24 cellular contexts compared by ENCODE assay signal in the genomic region with DNA sequence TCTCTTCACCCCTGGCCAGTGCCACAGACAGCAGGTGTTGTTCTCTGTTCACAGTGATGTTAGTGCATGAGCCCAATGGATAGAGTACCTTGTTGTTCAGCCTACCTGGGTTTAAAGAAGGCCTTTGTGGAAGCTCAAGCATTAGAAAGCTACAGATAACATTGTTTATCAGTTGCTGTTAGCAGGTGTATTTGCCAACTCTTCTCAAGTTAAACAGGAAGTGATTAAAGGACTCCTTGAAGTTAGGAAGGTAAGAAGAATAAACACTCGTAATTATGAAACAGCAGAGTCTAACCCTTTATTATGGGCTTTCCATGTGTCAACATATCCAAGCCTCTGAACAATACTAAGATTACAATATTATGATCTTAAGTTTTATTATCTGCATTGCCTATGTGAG. TPM values are rescaled to one million over a fixed set of nuclear protein-coding genes. Genes with fewer than 3 reads are reported as not detected.
DNase-seq lines count a peak whose midpoint lies in the region; ATAC-seq, FAIRE-seq and TF ChIP-seq lines count a peak whose summit lies in the region.
"Had no signal": no experiment of that assay in that cellular context is flagged by ENCODE, and none has a peak within 500 bp of the region (broad histone marks: within the 10 kb centered on the region; RNA-seq: fewer than 3 reads in every experiment).

No MANE protein-coding gene starts in this region.

- intact Hi-C loops in HepG2 (cut with micrococcal nuclease; ENCODE audit: unreplicated experiment), result loop anchor here (5.0 kb wide), 1 partner anchor 57 kb away; a partner anchor contains a TSS
- intact Hi-C loops in right lobe of liver (cut with DNase I), result no loop called here
- intact Hi-C loops in tibial artery (cut with DNase I; ENCODE audit: low total_unique reads), result no loop called here

- H3K27ac ChIP-seq in HepG2 (ENCODE audit: extremely low read length, insufficient read depth, low read length) (no peak overlapping the region), right lobe of liver (no peak overlapping the region), tibial artery (no peak overlapping the region)
- H3K27ac ChIP-seq: BLaER1 treated with 17β-estradiol and CSF1 and Interleukin-3, amounts not matched to agents 10 nM and 100 nM; breast epithelium; foreskin keratinocyte; thoracic aorta had no signal

- H3K4me3 Mint-ChIP-seq in T-cell, result no peak overlapping the region
- H3K4me3 Mint-ChIP-seq: activated CD8-positive, alpha-beta memory T cell treated with anti-CD3 and anti-CD28 coated beads, Interleukin-2, amount 10 ng/mL, durations not matched to agents 7 days and 5 days; dendritic cell treated with granulocyte-macrophage colony-stimulating factor and Interleukin-4, amounts not matched to agents 40 ng/mL and 50 ng/mL, for 4 days had no signal

- no peaks in the 10 kb centered on the region for H3K9me3 Mint-ChIP-seq in T-cell
- H3K9me3 Mint-ChIP-seq: activated T-helper 2 cell treated with anti-CD3 and anti-CD28 coated beads, Interferon-gamma antibody, Interleukin-2, Interleukin-4, amounts not matched to agents 10 μg/mL and 5 μg/mL and 100 μg/mL, durations not matched to agents 14 hours and 24 hours and 36 hours; dendritic cell treated with granulocyte-macrophage colony-stimulating factor and Interleukin-4, amounts not matched to agents 40 ng/mL and 50 ng/mL, for 4 days had no signal

- no peak for TF ChIP-seq RAD21 in HepG2 (CRISPR knock-in tag; IDR thresholded peaks at IDR 0.05)

- TF ChIP-seq CTCF in HepG2 (CRISPR knock-in tag; IDR thresholded peaks at IDR 0.05), result no peak
- TF ChIP-seq CTCF in right lobe of liver (IDR thresholded peaks at IDR 0.05), result no peak
- TF ChIP-seq CTCF in tibial artery (IDR thresholded peaks at IDR 0.05), result no peak

- H2AFZ ChIP-seq in HepG2 (ENCODE audit: low read length), result no peak overlapping the region

- WGBS in HepG2 (ENCODE audit: low lambda C conversion rate), result 0% methylated on average over 1 of the region's 1 CpG
- WGBS in right lobe of liver (ENCODE audit: insufficient coverage, low coverage, low lambda C conversion rate, missing lambda C conversion rate), result 38% methylated on average over 1 of the region's 1 CpG

- TF ChIP-seq EP300 in HepG2 (IDR thresholded peaks at IDR 0.05; ENCODE audit: low read depth in 2 of 2, low read length in 2 of 2), result peak in 1 of 2 experiments; percentile 42; a peak in 2 of 4 replicates
- TF ChIP-seq EP300 in HepG2 (CRISPR knock-in tag; IDR thresholded peaks at IDR 0.05; ENCODE audit: borderline replicate concordance), result no peak

- CTCF ChIA-PET in HepG2 (lab: Yijun Ruan, JAX; ENCODE audit: low intra/inter-chr PET ratio, low total read pairs) (no interaction called here), T-cell (lab: Charles Lee) (no interaction called here)

- H3K4me2 ChIP-seq in HepG2 (ENCODE audit: low read depth, low read length), result no peak overlapping the region
- H3K4me2 ChIP-seq: BLaER1 treated with 17β-estradiol and CSF1 and Interleukin-3, amounts not matched to agents 10 nM and 100 nM had no signal

- H4K20me1 ChIP-seq in HepG2 (ENCODE audit: insufficient read depth, low read length), result no peaks in the 10 kb centered on the region; the same call in 1 of the 2 replicates
- H4K20me1 ChIP-seq: BLaER1 treated with 17β-estradiol and CSF1 and Interleukin-3, amounts not matched to agents 10 nM and 100 nM had no signal

- H3K27me3 Mint-ChIP-seq in T-cell, result peaks cover 0 to 2% of the 10 kb centered on the region in 2 donors

- H3K27me3 ChIP-seq in HepG2 (ENCODE audit: control insufficient read depth in 1 of 2, insufficient read depth in 2 of 2, low read length in 2 of 2) (peaks cover 0 to 15% of the 10 kb centered on the region in 2 experiments; a peak in 1 of 5 replicates), right lobe of liver (no peaks in the 10 kb centered on the region), tibial artery (peaks cover 0 to 12% of the 10 kb centered on the region in 2 donors)
- H3K27me3 ChIP-seq: BLaER1 treated with 17β-estradiol and CSF1 and Interleukin-3, amounts not matched to agents 10 nM and 100 nM; breast epithelium had no signal

- POLR2A ChIA-PET in HepG2 (lab: Yijun Ruan, JAX) (no interaction called here), T-cell (lab: Charles Lee) (interaction anchor here in 1 of 2 donors (0.6 kb wide), 1 partner anchor 63 kb away, joined by 4 read pairs; no protein-coding TSS in a partner anchor)

- H3K36me3 ChIP-seq in HepG2 (replicated peaks in 1 of 2; ENCODE audit: control insufficient read depth in 1 of 2, insufficient read depth in 2 of 2, low read length in 2 of 2) (no peaks in the 10 kb centered on the region), right lobe of liver (no peaks in the 10 kb centered on the region), tibial artery (no peaks in the 10 kb centered on the region)
- H3K36me3 ChIP-seq: BLaER1 treated with 17β-estradiol and CSF1 and Interleukin-3, amounts not matched to agents 10 nM and 100 nM; breast epithelium; thoracic aorta had no signal

- no peaks in the 10 kb centered on the region for H3K36me3 Mint-ChIP-seq in T-cell
- H3K36me3 Mint-ChIP-seq: activated CD8-positive, alpha-beta memory T cell treated with anti-CD3 and anti-CD28 coated beads, Interleukin-2, amount 10 ng/mL, durations not matched to agents 7 days and 5 days had no signal

- in situ Hi-C loops in HepG2 (cut with HindIII; ENCODE audit: extremely low pct_ligation_motif_present, low pct_unique_long_range_greater_than_20kb), result no loop called here

- H3K79me2 ChIP-seq in HepG2 (ENCODE audit: insufficient read depth, low read length), result no peaks in the 10 kb centered on the region

- BruUV-seq in HepG2 (replicated peaks; lab: Mats Ljungman, UMichigan), result no TSS peak

- peak overlapping the region; percentile 47 to 60 for H3K27ac Mint-ChIP-seq in T-cell
- H3K27ac Mint-ChIP-seq: activated CD8-positive, alpha-beta memory T cell treated with anti-CD3 and anti-CD28 coated beads, Interleukin-2, amount 10 ng/mL, durations not matched to agents 7 days and 5 days; activated T-helper 2 cell treated with anti-CD3 and anti-CD28 coated beads, Interferon-gamma antibody, Interleukin-2, Interleukin-4, amounts not matched to agents 10 μg/mL and 5 μg/mL and 100 μg/mL, durations not matched to agents 14 hours and 24 hours and 36 hours; dendritic cell treated with granulocyte-macrophage colony-stimulating factor and Interleukin-4, amounts not matched to agents 40 ng/mL and 50 ng/mL, for 4 days had no signal

- H3K9me3 ChIP-seq in HepG2 (ENCODE audit: low read length), result no peaks in the 10 kb centered on the region
- no peaks in the 10 kb centered on the region for H3K9me3 ChIP-seq in right lobe of liver
- no peaks in the 10 kb centered on the region for H3K9me3 ChIP-seq in tibial artery
- H3K9me3 ChIP-seq: BLaER1 treated with 17β-estradiol and CSF1 and Interleukin-3, amounts not matched to agents 10 nM and 100 nM; breast epithelium; thoracic aorta had no signal

- H3K4me3 ChIP-seq in HepG2 (replicated peaks in 1 of 3; ENCODE audit: insufficient read depth in 1 of 3, low read depth in 2 of 3, low read length in 3 of 3), result no peak overlapping the region
- H3K4me3 ChIP-seq in right lobe of liver, result no peak overlapping the region
- no peak overlapping the region for H3K4me3 ChIP-seq in tibial artery
- H3K4me3 ChIP-seq: BLaER1 treated with 17β-estradiol and CSF1 and Interleukin-3, amounts not matched to agents 10 nM and 100 nM; breast epithelium; thoracic aorta had no signal

- H3K4me1 Mint-ChIP-seq in T-cell, result peaks cover 10 to 12% (median 11%) of the 10 kb centered on the region in 3 donors

- ATAC-seq in HepG2, result no peak
- no peak for ATAC-seq in right lobe of liver
- ATAC-seq in T-cell (replicated peaks in 1 of 4), result peak in 2 of 4 experiments; percentile 13 to 22
- no peak for ATAC-seq in HG03521 (IDR thresholded peaks at IDR 0.05; ENCODE audit: unreplicated experiment)
- ATAC-seq: activated CD4-positive, CD25-positive, alpha-beta regulatory T cell treated with anti-CD3 and anti-CD28 coated beads, Interleukin-2, amount 50 U/mL, for 24 hours; activated CD8-positive, alpha-beta memory T cell treated with anti-CD3 and anti-CD28 coated beads, Interleukin-2, amount 10 ng/mL, durations not matched to agents 7 days and 5 days; Panc1 had no signal

- no peak for FAIRE-seq in HepG2 (lab: Jason Lieb, UNC)

- no peak for TF ChIP-seq POLR2A in HepG2 (IDR thresholded peaks at IDR 0.05; ENCODE audit: insufficient read depth in 1 of 2, low read depth in 2 of 2, low read length in 2 of 2)
- no peak for TF ChIP-seq POLR2A in right lobe of liver (IDR thresholded peaks at IDR 0.05)

- no peak overlapping the region for H3K9ac ChIP-seq in HepG2 (ENCODE audit: insufficient read depth, low read depth, low read length)
- H3K9ac ChIP-seq: BLaER1 treated with 17β-estradiol and CSF1 and Interleukin-3, amounts not matched to agents 10 nM and 100 nM had no signal

- DNase-seq in HepG2 (ENCODE audit: low spot score), result no peak
- no peak for DNase-seq in right lobe of liver
- DNase-seq in NCI-H2107 treated with DMSO at 0.1 percent for 48 hours (lab: John Stamatoyannopoulos, UW; ENCODE audit: unreplicated experiment), result peak; percentile 63
- DNase-seq in T-cell, result no peak
- no peak for DNase-seq in activated T-cell treated with anti-CD3 and anti-CD28 coated beads for 4 hours
- no peak for DNase-seq in NCI-H82 treated with DMSO at 0.1 percent for 48 hours (lab: John Stamatoyannopoulos, UW; ENCODE audit: unreplicated experiment)
- no peak for DNase-seq in tibial artery
- DNase-seq: activated CD8-positive, alpha-beta memory T cell treated with anti-CD3 and anti-CD28 coated beads, Interleukin-2, amount 10 ng/mL, durations not matched to agents 7 days and 5 days; foreskin keratinocyte; midbrain; stimulated activated CD4-positive, alpha-beta T cell treated with anti-CD3 and anti-CD28 coated beads, Interleukin-12 subunit alpha, Interleukin-12 subunit beta, amount 100 ng/mL, for 4 hours had no signal

- H3K4me1 ChIP-seq in HepG2 (ENCODE audit: insufficient read depth, low read length) (peaks cover 14% of the 10 kb centered on the region; the same call in 1 of the 2 replicates), right lobe of liver (no peaks in the 10 kb centered on the region), tibial artery (no peaks in the 10 kb centered on the region)
- H3K4me1 ChIP-seq: BLaER1 treated with 17β-estradiol and CSF1 and Interleukin-3, amounts not matched to agents 10 nM and 100 nM; breast epithelium; foreskin keratinocyte had no signal

RNA-seq across cellular contexts. Expression of a gene that starts 25.9 kb away (rescaled TPM):
- total RNA-seq in HepG2 (2016; rRNA removed; fragmentation: Illumina TruSeq; extraction: Trizol) (0.24 and 0.71 TPM in 2 replicates), right lobe of liver (not detected), T-cell (not detected)
- total RNA-seq in HepG2 (2016; cell fraction: cytosol; rRNA removed; fragmentation: Illumina TruSeq; extraction: Trizol; ENCODE audit: low read depth), result 0.44 and 1.2 TPM in 2 replicates
- 0.39 and 0.74 TPM in 2 replicates for total RNA-seq in HepG2 (2016; cell fraction: insoluble cytoplasmic fraction; rRNA removed; fragmentation: Illumina TruSeq; extraction: Trizol)
- 0.17 and 0.37 TPM in 2 replicates for total RNA-seq in HepG2 (2016; cell fraction: membrane; rRNA removed; fragmentation: Illumina TruSeq; extraction: Trizol)
- 0.43 and 1.4 TPM in 2 replicates for total RNA-seq in HepG2 (2016; cell fraction: nucleus; rRNA removed; fragmentation: Illumina TruSeq; extraction: Trizol)
- 0.68 and 0.69 TPM in 2 replicates for polyA plus RNA-seq in HepG2 (2011; rRNA removed)
- polyA plus RNA-seq in HepG2 (2011; cell fraction: cytosol; rRNA removed), result 0.53 and 0.90 TPM in 2 replicates
- 0.76 and 0.88 TPM in 2 replicates for polyA plus RNA-seq in HepG2 (2011; cell fraction: nucleus; rRNA removed)
- 0.05 TPM in 1 of 2 replicates, not detected in the other for polyA plus RNA-seq in HepG2 (2012)
- 0.32 and 0.44 TPM in 2 replicates for polyA plus RNA-seq in HepG2 (2016; cell fraction: cytosol; fragmentation: Illumina TruSeq; extraction: Trizol; ENCODE audit: low read depth)
- polyA plus RNA-seq in HepG2 (2016; cell fraction: insoluble cytoplasmic fraction; fragmentation: Illumina TruSeq; extraction: Trizol; ENCODE audit: low read depth), result 0.20 and 0.87 TPM in 2 replicates
- polyA plus RNA-seq in HepG2 (2016; cell fraction: membrane; fragmentation: Illumina TruSeq; extraction: Trizol; ENCODE audit: low read depth), result 0.50 and 0.71 TPM in 2 replicates
- 0.84 and 2.3 TPM in 2 replicates for polyA plus RNA-seq in HepG2 (2016; cell fraction: nucleus; fragmentation: Illumina TruSeq; extraction: Trizol; ENCODE audit: insufficient read depth, low read depth)
- polyA minus RNA-seq in HepG2 (2011; rRNA and poly(A)+ RNA removed; ENCODE audit: low replicate concordance), result 2.2 TPM in 1 of 2 replicates, not detected in the other
- not detected in 2 replicates for polyA minus RNA-seq in HepG2 (2011; cell fraction: cytosol; rRNA and poly(A)+ RNA removed)
- not detected in 2 replicates for polyA minus RNA-seq in HepG2 (2011; cell fraction: nucleus; rRNA and poly(A)+ RNA removed)
- total RNA-seq: A673; activated CD8-positive, alpha-beta memory T cell treated with anti-CD3 and anti-CD28 coated beads, Interleukin-2, amount 10 ng/mL, durations not matched to agents 7 days and 5 days; activated T-helper 2 cell treated with anti-CD3 and anti-CD28 coated beads, Interferon-gamma antibody, Interleukin-2, Interleukin-4, amounts not matched to agents 10 μg/mL and 5 μg/mL and 100 μg/mL, durations not matched to agents 14 hours and 24 hours and 36 hours; Daoy; foreskin keratinocyte; H4; NCI-H460; renal cortical epithelial cell; thoracic aorta had no signal
- polyA plus RNA-seq: foreskin keratinocyte had no signal

RNA-seq across cellular contexts. Expression of a gene that starts 29.4 kb away (rescaled TPM):
- total RNA-seq in HepG2 (2016; rRNA removed; fragmentation: Illumina TruSeq; extraction: Trizol) (not detected in 2 replicates), right lobe of liver (not detected), T-cell (not detected)
- total RNA-seq in HepG2 (2016; cell fraction: cytosol; rRNA removed; fragmentation: Illumina TruSeq; extraction: Trizol; ENCODE audit: low read depth), result not detected in 2 replicates
- not detected in 2 replicates for total RNA-seq in HepG2 (2016; cell fraction: insoluble cytoplasmic fraction; rRNA removed; fragmentation: Illumina TruSeq; extraction: Trizol)
- not detected in 2 replicates for total RNA-seq in HepG2 (2016; cell fraction: membrane; rRNA removed; fragmentation: Illumina TruSeq; extraction: Trizol)
- total RNA-seq in HepG2 (2016; cell fraction: nucleus; rRNA removed; fragmentation: Illumina TruSeq; extraction: Trizol), result not detected in 2 replicates
- polyA plus RNA-seq in HepG2 (2011; rRNA removed), result not detected in 2 replicates
- polyA plus RNA-seq in HepG2 (2011; cell fraction: cytosol; rRNA removed), result not detected in 2 replicates
- not detected in 2 replicates for polyA plus RNA-seq in HepG2 (2011; cell fraction: nucleus; rRNA removed)
- not detected in 2 replicates for polyA plus RNA-seq in HepG2 (2012)
- not detected in 2 replicates for polyA plus RNA-seq in HepG2 (2016; cell fraction: cytosol; fragmentation: Illumina TruSeq; extraction: Trizol; ENCODE audit: low read depth)
- not detected in 2 replicates for polyA plus RNA-seq in HepG2 (2016; cell fraction: insoluble cytoplasmic fraction; fragmentation: Illumina TruSeq; extraction: Trizol; ENCODE audit: low read depth)
- polyA plus RNA-seq in HepG2 (2016; cell fraction: membrane; fragmentation: Illumina TruSeq; extraction: Trizol; ENCODE audit: low read depth), result not detected in 2 replicates
- not detected in 2 replicates for polyA plus RNA-seq in HepG2 (2016; cell fraction: nucleus; fragmentation: Illumina TruSeq; extraction: Trizol; ENCODE audit: insufficient read depth, low read depth)
- not detected in 2 replicates for polyA minus RNA-seq in HepG2 (2011; rRNA and poly(A)+ RNA removed; ENCODE audit: low replicate concordance)
- not detected in 2 replicates for polyA minus RNA-seq in HepG2 (2011; cell fraction: cytosol; rRNA and poly(A)+ RNA removed)
- not detected in 2 replicates for polyA minus RNA-seq in HepG2 (2011; cell fraction: nucleus; rRNA and poly(A)+ RNA removed)
- total RNA-seq: A673; activated CD8-positive, alpha-beta memory T cell treated with anti-CD3 and anti-CD28 coated beads, Interleukin-2, amount 10 ng/mL, durations not matched to agents 7 days and 5 days; activated T-helper 2 cell treated with anti-CD3 and anti-CD28 coated beads, Interferon-gamma antibody, Interleukin-2, Interleukin-4, amounts not matched to agents 10 μg/mL and 5 μg/mL and 100 μg/mL, durations not matched to agents 14 hours and 24 hours and 36 hours; breast epithelium; Daoy; foreskin keratinocyte; H4; NCI-H460; renal cortical epithelial cell; thoracic aorta had no signal
- polyA plus RNA-seq: foreskin keratinocyte had no signal

RNA-seq across cellular contexts. Expression of a gene that starts 45.4 kb away (rescaled TPM):
- not detected in 2 replicates for total RNA-seq in HepG2 (2016; rRNA removed; fragmentation: Illumina TruSeq; extraction: Trizol)
- not detected in 2 replicates for total RNA-seq in HepG2 (2016; cell fraction: cytosol; rRNA removed; fragmentation: Illumina TruSeq; extraction: Trizol; ENCODE audit: low read depth)
- total RNA-seq in HepG2 (2016; cell fraction: insoluble cytoplasmic fraction; rRNA removed; fragmentation: Illumina TruSeq; extraction: Trizol), result not detected in 2 replicates
- not detected in 2 replicates for total RNA-seq in HepG2 (2016; cell fraction: membrane; rRNA removed; fragmentation: Illumina TruSeq; extraction: Trizol)
- total RNA-seq in HepG2 (2016; cell fraction: nucleus; rRNA removed; fragmentation: Illumina TruSeq; extraction: Trizol), result not detected in 2 replicates
- polyA plus RNA-seq in HepG2 (2011; rRNA removed), result not detected in 2 replicates
- not detected in 2 replicates for polyA plus RNA-seq in HepG2 (2011; cell fraction: cytosol; rRNA removed)
- not detected in 2 replicates for polyA plus RNA-seq in HepG2 (2011; cell fraction: nucleus; rRNA removed)
- not detected in 2 replicates for polyA plus RNA-seq in HepG2 (2012)
- polyA plus RNA-seq in HepG2 (2016; cell fraction: cytosol; fragmentation: Illumina TruSeq; extraction: Trizol; ENCODE audit: low read depth), result not detected in 2 replicates
- not detected in 2 replicates for polyA plus RNA-seq in HepG2 (2016; cell fraction: insoluble cytoplasmic fraction; fragmentation: Illumina TruSeq; extraction: Trizol; ENCODE audit: low read depth)
- not detected in 2 replicates for polyA plus RNA-seq in HepG2 (2016; cell fraction: membrane; fragmentation: Illumina TruSeq; extraction: Trizol; ENCODE audit: low read depth)
- polyA plus RNA-seq in HepG2 (2016; cell fraction: nucleus; fragmentation: Illumina TruSeq; extraction: Trizol; ENCODE audit: insufficient read depth, low read depth), result not detected in 2 replicates
- not detected in 2 replicates for polyA minus RNA-seq in HepG2 (2011; rRNA and poly(A)+ RNA removed; ENCODE audit: low replicate concordance)
- polyA minus RNA-seq in HepG2 (2011; cell fraction: cytosol; rRNA and poly(A)+ RNA removed), result not detected in 2 replicates
- not detected in 2 replicates for polyA minus RNA-seq in HepG2 (2011; cell fraction: nucleus; rRNA and poly(A)+ RNA removed)
- total RNA-seq in right lobe of liver, result not detected
- not detected for total RNA-seq in T-cell
- total RNA-seq: A673; activated CD8-positive, alpha-beta memory T cell treated with anti-CD3 and anti-CD28 coated beads, Interleukin-2, amount 10 ng/mL, durations not matched to agents 7 days and 5 days; activated T-helper 2 cell treated with anti-CD3 and anti-CD28 coated beads, Interferon-gamma antibody, Interleukin-2, Interleukin-4, amounts not matched to agents 10 μg/mL and 5 μg/mL and 100 μg/mL, durations not matched to agents 14 hours and 24 hours and 36 hours; breast epithelium; Daoy; foreskin keratinocyte; H4; NCI-H460; renal cortical epithelial cell; thoracic aorta had no signal
- polyA plus RNA-seq: foreskin keratinocyte had no signal

RNA-seq across cellular contexts. Expression of a gene that starts 57.7 kb away (rescaled TPM):
- total RNA-seq in HepG2 (2016; rRNA removed; fragmentation: Illumina TruSeq; extraction: Trizol), result 17.2 and 17.4 TPM in 2 replicates
- total RNA-seq in HepG2 (2016; cell fraction: cytosol; rRNA removed; fragmentation: Illumina TruSeq; extraction: Trizol; ENCODE audit: low read depth), result 69.9 and 70.2 TPM in 2 replicates
- 16.5 and 16.8 TPM in 2 replicates for total RNA-seq in HepG2 (2016; cell fraction: insoluble cytoplasmic fraction; rRNA removed; fragmentation: Illumina TruSeq; extraction: Trizol)
- 51.3 and 63.0 TPM in 2 replicates for total RNA-seq in HepG2 (2016; cell fraction: membrane; rRNA removed; fragmentation: Illumina TruSeq; extraction: Trizol)
- total RNA-seq in HepG2 (2016; cell fraction: nucleus; rRNA removed; fragmentation: Illumina TruSeq; extraction: Trizol), result 32.8 and 34.4 TPM in 2 replicates
- polyA plus RNA-seq in HepG2 (2011; rRNA removed), result 10.3 and 13.3 TPM in 2 replicates
- polyA plus RNA-seq in HepG2 (2011; cell fraction: cytosol; rRNA removed), result 5.2 and 10.1 TPM in 2 replicates
- 3.7 and 4.9 TPM in 2 replicates for polyA plus RNA-seq in HepG2 (2011; cell fraction: nucleus; rRNA removed)
- 8.4 and 10.2 TPM in 2 replicates for polyA plus RNA-seq in HepG2 (2012)
- 2.9 and 3.1 TPM in 2 replicates for polyA plus RNA-seq in HepG2 (2016; cell fraction: cytosol; fragmentation: Illumina TruSeq; extraction: Trizol; ENCODE audit: low read depth)
- polyA plus RNA-seq in HepG2 (2016; cell fraction: insoluble cytoplasmic fraction; fragmentation: Illumina TruSeq; extraction: Trizol; ENCODE audit: low read depth), result 16.8 and 17.9 TPM in 2 replicates
- 8.0 and 10.5 TPM in 2 replicates for polyA plus RNA-seq in HepG2 (2016; cell fraction: membrane; fragmentation: Illumina TruSeq; extraction: Trizol; ENCODE audit: low read depth)
- 12.8 and 13.0 TPM in 2 replicates for polyA plus RNA-seq in HepG2 (2016; cell fraction: nucleus; fragmentation: Illumina TruSeq; extraction: Trizol; ENCODE audit: insufficient read depth, low read depth)
- polyA minus RNA-seq in HepG2 (2011; rRNA and poly(A)+ RNA removed; ENCODE audit: low replicate concordance), result 6.3 and 10.3 TPM in 2 replicates
- polyA minus RNA-seq in HepG2 (2011; cell fraction: cytosol; rRNA and poly(A)+ RNA removed), result 17.7 and 24.0 TPM in 2 replicates
- polyA minus RNA-seq in HepG2 (2011; cell fraction: nucleus; rRNA and poly(A)+ RNA removed), result 59.5 and 72.5 TPM in 2 replicates
- 10 to 100 TPM; 18.2 to 28.8 (median 25.9) TPM for total RNA-seq in right lobe of liver
- total RNA-seq in T-cell, result 100 to 1,000 TPM; 109 to 137 (median 115) TPM
